10 cellular contexts compared by ENCODE assay signal in the genomic region with DNA sequence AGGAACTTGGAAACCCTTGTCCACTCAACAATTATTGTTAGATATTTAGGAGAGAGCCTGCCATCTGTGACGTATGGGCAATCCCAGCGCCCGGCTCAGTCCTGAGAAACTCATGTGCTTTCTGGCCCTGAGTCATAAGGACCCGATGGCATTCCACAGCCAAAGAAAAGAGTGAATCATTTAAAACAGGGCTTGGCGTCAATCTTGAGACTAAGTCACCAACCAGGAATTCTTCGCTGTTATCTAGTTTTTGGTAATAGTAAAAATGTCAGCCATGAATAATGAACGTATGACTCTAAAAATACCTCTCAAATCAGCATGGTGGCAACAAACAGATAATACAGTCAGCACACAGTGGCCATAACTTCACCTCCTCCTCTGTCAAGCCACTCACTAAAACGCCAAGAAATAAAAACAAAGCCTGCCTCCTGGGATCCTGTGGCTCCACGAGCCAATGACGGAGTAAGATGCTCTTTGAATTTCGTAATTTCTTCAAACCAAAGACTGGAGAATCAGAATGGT.
A peak's percentile ranks its signal among the peaks of the same experiment; 100 is the strongest.
DNase-seq lines count a peak whose midpoint lies in the region; FAIRE-seq and TF ChIP-seq lines count a peak whose summit lies in the region.
"Had no signal": no experiment of that assay in that cellular context is flagged by ENCODE, and none has a peak within 500 bp of the region (broad histone marks: within the 10 kb centered on the region; RNA-seq: fewer than 3 reads in every experiment).

No MANE protein-coding gene starts in this region.

- no peaks in the 10 kb centered on the region for H3K79me1 ChIP-seq in H9 (ENCODE audit: insufficient read depth, low read depth, low read length, poor library complexity, severe bottlenecking)

- no peak overlapping the region for H2BK12ac ChIP-seq in H9 (ENCODE audit: insufficient read length, low read depth, low read length)

- no peak overlapping the region for H3K27ac Mint-ChIP-seq in H9

- H3K9ac ChIP-seq in H9 (ENCODE audit: extremely low read depth, insufficient read length, low read length), result no peak overlapping the region

- no peak for TF ChIP-seq POLR2A in GM12891 (IDR thresholded peaks at IDR 0.05; ENCODE audit: low read depth, low read length)

- H3K18ac ChIP-seq in H9 (ENCODE audit: insufficient read length, low read depth, low read length), result no peak overlapping the region

- peaks cover 0 to 10% (median 9%) of the 10 kb centered on the region in 3 experiments; a peak in 5 of 7 replicates for H3K36me3 Mint-ChIP-seq in H9 (ENCODE audit: insufficient read depth in 1 of 3, low read depth in 3 of 3)

- no peak overlapping the region for H3K23ac ChIP-seq in H9 (ENCODE audit: insufficient read length, low read depth, low read length)

- H2AFZ ChIP-seq in H9 (ENCODE audit: low read length), result no peak overlapping the region

- H2BK15ac ChIP-seq in H9 (ENCODE audit: low read depth, low read length), result no peak overlapping the region

- no peak overlapping the region for H2BK120ac ChIP-seq in H9 (ENCODE audit: low read depth, low read length, poor library complexity, severe bottlenecking)

- H3K4me2 ChIP-seq in H9 (ENCODE audit: insufficient read depth, insufficient read length, low read length), result no peak overlapping the region

- H3K27me3 ChIP-seq in H9 (ENCODE audit: insufficient read depth, low read length), result no peaks in the 10 kb centered on the region

- no peak overlapping the region for H2BK5ac ChIP-seq in H9 (ENCODE audit: insufficient read length, low read length)

- H3K56ac ChIP-seq in H9 (ENCODE audit: insufficient read length, low read depth, low read length), result no peak overlapping the region

- H3K23me2 ChIP-seq in H9 (ENCODE audit: insufficient read length, low read depth, low read length, poor library complexity, severe bottlenecking), result no peaks in the 10 kb centered on the region

- FAIRE-seq in GM12891 (lab: Jason Lieb, UNC), result no peak

- TF ChIP-seq CTCF in foreskin fibroblast (IDR thresholded peaks at IDR 0.05; ENCODE audit: low read depth, low read length) (no peak), H9 (conservative IDR thresholded peaks at IDR 0.05) (no peak)

- peaks cover 10% of the 10 kb centered on the region in 2 experiments; a peak in 4 of 5 replicates for H3K9me3 Mint-ChIP-seq in H9

- H3K4me1 Mint-ChIP-seq in H9, result peaks cover 9 to 16% of the 10 kb centered on the region in 2 experiments

- no peaks in the 10 kb centered on the region for H3K79me2 ChIP-seq in H9 (ENCODE audit: insufficient read depth, low read length)

- H3K14ac ChIP-seq in H9 (ENCODE audit: insufficient read depth, low read length), result no peak overlapping the region

- in situ Hi-C loops in SK-MEL-5 (cut with HindIII; ENCODE audit: low pct_unique_long_range_greater_than_20kb, low sequenced_read_pairs), result no loop called here

- peaks cover 6% of the 10 kb centered on the region for H3K9me3 ChIP-seq in H9 (ENCODE audit: control insufficient read depth, low read depth, low read length)

- H3K4me3 Mint-ChIP-seq in H9, result no peak overlapping the region

- H3K4me3 ChIP-seq in foreskin fibroblast (ENCODE audit: low read depth in 1 of 2, low read length in 2 of 2), result no peak overlapping the region

- no peak overlapping the region for H3T11ph ChIP-seq in H9 (ENCODE audit: low read length)

- peaks cover 2% of the 10 kb centered on the region; the same call in 1 of the 2 replicates for H3K4me1 ChIP-seq in H9 (ENCODE audit: insufficient read depth, low read length)

- no peak overlapping the region for H3K4ac ChIP-seq in H9 (ENCODE audit: low read depth, low read length)

- H3K27me3 Mint-ChIP-seq in H9 (ENCODE audit: low read depth), result no peaks in the 10 kb centered on the region

- DNase-seq in COLO829 (ENCODE audit: low spot score), result peak; percentile 90
- peak; percentile 88 for DNase-seq in SK-MEL-5 (ENCODE audit: low read depth, low spot score)
- peak; percentile 97 to 98 for DNase-seq in foreskin fibroblast
- DNase-seq in posterior vena cava (ENCODE audit: low spot score), result peak; percentile 94
- DNase-seq in activated effector memory CD4-positive, alpha-beta T cell treated with anti-CD3 and anti-CD28 coated beads, Interleukin-2, amount 50 U/mL, for 16 hours, result no peak
- DNase-seq in GM12891 (ENCODE audit: insufficient read length, low spot score), result no peak
- DNase-seq in NCI-H524 treated with DMSO at 0.1 percent for 48 hours (lab: John Stamatoyannopoulos, UW), result no peak
- DNase-seq in H9, result no peak
- DNase-seq: DMS 273 treated with DMSO at 0.1 percent for 48 hours, hypothalamus had no signal

- intact Hi-C loops in posterior vena cava (cut with DNase I), result no loop called here

- no peak overlapping the region for H4K8ac ChIP-seq in H9 (replicated peaks; ENCODE audit: insufficient read length, low read depth, low read length)

- H2AK5ac ChIP-seq in H9 (ENCODE audit: insufficient read length, low read length), result no peak overlapping the region

- no peak overlapping the region for H4K91ac ChIP-seq in H9 (ENCODE audit: insufficient read length, low read depth, low read length)

- no CpG with 5 or more reads among the region's 11 CpGs for WGBS in H9 (ENCODE audit: extremely low coverage, insufficient read length, low lambda C conversion rate)

- no peak overlapping the region for H4K5ac ChIP-seq in H9 (ENCODE audit: insufficient read length, low read depth, low read length)

- no peaks in the 10 kb centered on the region for H4K20me1 ChIP-seq in H9 (ENCODE audit: control insufficient read depth, insufficient read depth, insufficient read length)

- H3K27ac ChIP-seq in H9 (ENCODE audit: insufficient read length, low read depth, low read length), result no peak overlapping the region

- no peak overlapping the region for H2BK20ac ChIP-seq in H9 (ENCODE audit: low read depth, low read length, poor library complexity, severe bottlenecking)

TF ChIP-seq in GM12891, 5 proteins besides CTCF, POLR2A, EP300 and RAD21:
- TF ChIP-seq SPI1 (IDR thresholded peaks at IDR 0.05; ENCODE audit: low read depth, low read length) (no peak), POLR2AphosphoS5 (IDR thresholded peaks at IDR 0.05; ENCODE audit: low read depth, low read length) (no peak)

Comparison
In these comparisons a context has a peak if more than half of its experiments do, and no peak if none do; other contexts are left out.
1. DNase-seq: peak in COLO829 (single experiment), SK-MEL-5 (single experiment), foreskin fibroblast (2 of 2) and posterior vena cava (single experiment); none in activated effector memory CD4-positive, alpha-beta T cell treated with anti-CD3 and anti-CD28 coated beads, Interleukin-2, amount 50 U/mL, for 16 hours (single experiment), GM12891 (single experiment), NCI-H524 treated with DMSO at 0.1 percent for 48 hours (single experiment) and H9 (single experiment).